Comparison of ENCODE assay signal across 8 cellular contexts in genomic region chrX:135740683-135741149, GRCh38. TPM values are rescaled to one million over a fixed set of nuclear protein-coding genes. Genes with fewer than 3 reads are reported as not detected.
DNase-seq lines count a peak whose midpoint lies in the region; ATAC-seq and TF ChIP-seq lines count a peak whose summit lies in the region.

No MANE protein-coding gene starts in this region.

- DNase-seq in Caki2 (ENCODE audit: low read depth): peak; percentile 31
- peak; percentile 59 for DNase-seq in RPMI8226
- peak in 1 of 2 donors; percentile 0 for DNase-seq in cardiac fibroblast (ENCODE audit: low read depth in 2 of 2)
- DNase-seq in stimulated activated CD4-positive, alpha-beta T cell treated with anti-CD3 and anti-CD28 coated beads, Interleukin-12 subunit alpha, Interleukin-12 subunit beta, amount 100 ng/mL, for 48 hours (ENCODE audit: low read depth in 2 of 3, low spot score in 1 of 3): peak; percentile 23 to 51 (median 40)
- DNase-seq in COLO668 (lab: John Stamatoyannopoulos, UW; ENCODE audit: unreplicated experiment): no peak
- no peak for DNase-seq in amygdala (lab: John Stamatoyannopoulos, UW)
- DNase-seq in Right ventricle myocardium inferior (ENCODE audit: missing footprints): no peak

- intact Hi-C loops in Right ventricle myocardium inferior (cut with DNase I): no loop called here

- in situ Hi-C loops in Caki2 (cut with HindIII; ENCODE audit: low pct_unique_long_range_greater_than_20kb, low sequenced_read_pairs): no loop called here

- peak; percentile 8 for TF ChIP-seq CTCF in cardiac fibroblast (IDR thresholded peaks at IDR 0.05; ENCODE audit: low read depth, low read length)

- H3K4me3 ChIP-seq in cardiac fibroblast (replicated peaks in 1 of 2; ENCODE audit: low read depth in 2 of 2, low read length in 2 of 2): no peak overlapping the region

- ATAC-seq in GM21619 (IDR thresholded peaks at IDR 0.05; ENCODE audit: unreplicated experiment): peak; percentile 79
- no peak for ATAC-seq in Right ventricle myocardium inferior

RNA-seq across cellular contexts. Expression of gene CT45A3, which starts 27.3 kb away (rescaled TPM):
- total RNA-seq in Caki2 (2014; rRNA removed; shearing (Covaris generic); ENCODE audit: low replicate concordance): not detected in 2 replicates
- total RNA-seq in Right ventricle myocardium inferior: not detected

RNA-seq across cellular contexts. Expression of gene CT45A1, which starts 27.3 kb away (rescaled TPM):
- not detected in 2 replicates for total RNA-seq in Caki2 (2014; rRNA removed; shearing (Covaris generic); ENCODE audit: low replicate concordance)
- not detected for total RNA-seq in Right ventricle myocardium inferior

RNA-seq across cellular contexts. Expression of gene CT45A5, which starts 44.6 kb away (rescaled TPM):
- total RNA-seq in Caki2 (2014; rRNA removed; shearing (Covaris generic); ENCODE audit: low replicate concordance): not detected in 2 replicates
- total RNA-seq in Right ventricle myocardium inferior: not detected

Comparison
In these comparisons a context has a peak if more than half of its experiments do, and no peak if none do; other contexts are left out.
1. DNase-seq: peak in Caki2 (single experiment), RPMI8226 (single experiment) and stimulated activated CD4-positive, alpha-beta T cell treated with anti-CD3 and anti-CD28 coated beads, Interleukin-12 subunit alpha, Interleukin-12 subunit beta, amount 100 ng/mL, for 48 hours (3 of 3); none in COLO668 (single experiment), amygdala (0 of 56) and Right ventricle myocardium inferior (single experiment).